In the genomic region with DNA sequence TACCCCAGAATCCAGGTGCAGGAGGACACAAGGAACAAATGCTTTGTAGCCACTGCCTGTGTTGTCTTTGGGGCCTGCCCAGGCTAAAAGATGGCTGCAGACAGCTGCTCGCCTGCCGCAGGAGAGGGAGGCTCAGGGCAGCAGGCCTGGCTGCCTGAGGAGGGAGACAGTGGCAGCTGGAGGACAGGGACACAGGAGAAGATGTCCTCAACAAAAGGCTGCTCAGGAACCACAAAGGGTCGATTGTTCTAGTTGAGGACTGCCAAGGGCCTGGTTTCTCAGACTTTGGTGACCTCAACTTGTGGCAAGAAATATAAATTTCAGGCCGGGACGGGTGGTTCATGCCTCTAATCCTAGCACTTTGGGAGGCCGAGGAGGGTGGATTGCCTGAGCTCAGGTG, we compare ENCODE assay signal across 29 cellular contexts. TPM values are rescaled to one million over a fixed set of nuclear protein-coding genes. Genes with fewer than 3 reads are reported as not detected.
DNase-seq lines count a peak whose midpoint lies in the region; ATAC-seq and TF ChIP-seq lines count a peak whose summit lies in the region.
"Had no signal": no experiment of that assay in that cellular context is flagged by ENCODE, and none has a peak within 500 bp of the region (broad histone marks: within the 10 kb centered on the region; RNA-seq: fewer than 3 reads in every experiment).

No MANE protein-coding gene starts in this region.

- no peak overlapping the region for H4K8ac ChIP-seq in mesendoderm (ENCODE audit: low read depth, low read length)

- H3K79me1 ChIP-seq in mesendoderm (ENCODE audit: low read length): no peaks in the 10 kb centered on the region

- H3K27me3 ChIP-seq in layer of hippocampus (ENCODE audit: control insufficient read depth, insufficient read depth, low read length) (no peaks in the 10 kb centered on the region), gastrocnemius medialis (no peaks in the 10 kb centered on the region), mesendoderm (ENCODE audit: insufficient read depth, low read length, poor library complexity) (no peaks in the 10 kb centered on the region)
- H3K27me3 ChIP-seq: upper lobe of left lung had no signal

- intact Hi-C loops in gastrocnemius medialis (cut with DNase I; ENCODE audit: low total_unique reads): loop anchor here (2.0 to 10.0 kb wide), 3 partner anchors 61 to 717 kb away; a partner anchor contains a TSS

- no peak overlapping the region for H3K4me2 ChIP-seq in mesendoderm (ENCODE audit: low read length)
- H3K4me2 ChIP-seq: A549 had no signal

- no peak overlapping the region for H3K4me3 ChIP-seq in gastrocnemius medialis
- no peak overlapping the region for H3K4me3 ChIP-seq in mesendoderm (ENCODE audit: low read length)
- H3K4me3 ChIP-seq: A549, upper lobe of left lung had no signal

- H3K4me1 ChIP-seq in gastrocnemius medialis: peaks cover 54 to 70% of the 10 kb centered on the region in 2 donors
- H3K4me1 ChIP-seq in mesendoderm (ENCODE audit: control insufficient read depth, low read depth, low read length): no peaks in the 10 kb centered on the region
- H3K4me1 ChIP-seq: A549, parathyroid adenoma had no signal

- no peak for ATAC-seq in gastrocnemius medialis
- no peak for ATAC-seq in esophagus mucosa
- no peak for ATAC-seq in GM21576 (IDR thresholded peaks at IDR 0.05; ENCODE audit: unreplicated experiment)
- no peak for ATAC-seq in HG03095 (IDR thresholded peaks at IDR 0.05; ENCODE audit: unreplicated experiment)
- ATAC-seq: A549, sciatic nerve had no signal

- no peak overlapping the region for H2BK5ac ChIP-seq in mesendoderm (ENCODE audit: low read length)

- no peak overlapping the region for H3K56ac ChIP-seq in mesendoderm (ENCODE audit: low read length)

- no peak overlapping the region for H3K9ac ChIP-seq in mesendoderm (ENCODE audit: low read length)
- H3K9ac ChIP-seq: parathyroid adenoma had no signal

- no peak overlapping the region for H3K4ac ChIP-seq in mesendoderm (ENCODE audit: low read depth, low read length)

- no peak overlapping the region for H2BK120ac ChIP-seq in mesendoderm (ENCODE audit: low read depth, low read length)

- no peak overlapping the region for H2BK15ac ChIP-seq in mesendoderm (replicated peaks; ENCODE audit: low read depth)

- H3K9me3 ChIP-seq in gastrocnemius medialis: no peaks in the 10 kb centered on the region
- H3K9me3 ChIP-seq: A549, upper lobe of left lung had no signal

- in situ Hi-C loops in gastrocnemius medialis (cut with MboI; ENCODE audit: low sequenced_read_pairs in 4 of 4): loop anchor here in 1 of 4 donors (10.0 kb wide), 1 partner anchor 47 kb away; a partner anchor contains a TSS

- H3K18ac ChIP-seq in mesendoderm (ENCODE audit: low read length): no peak overlapping the region

- DNase-seq in C1 segment of cervical spinal cord (lab: John Stamatoyannopoulos, UW): peak in 8 of 14 donors; percentile 12 to 47 (median 17)
- no peak for DNase-seq in gastrocnemius medialis
- no peak for DNase-seq in mesendoderm
- DNase-seq: activated CD4-positive, alpha-beta T cell treated with anti-CD3 and anti-CD28 coated beads, Interleukin-2, amount 10 ng/mL, durations not matched to agents 24 days and 14 days; activated naive CD4-positive, alpha-beta T cell treated with anti-CD3 and anti-CD28 coated beads, Interleukin-2, amount 10 ng/mL, durations not matched to agents 7 days and 5 days; activated T-cell treated with anti-CD3 and anti-CD28 coated beads, Interleukin-2, amount 50 U/mL, for 48 hours; amniotic stem cell; cortex of kidney; DMS79; H9; Kasumi-1; NCI-H1048; NCI-H187; NCI-H2171 treated with DMSO at 0.1 percent for 48 hours; NCI-H69; nephron progenitor cell; stimulated activated CD8-positive, alpha-beta memory T cell treated with anti-CD3 and anti-CD28 coated beads, Interleukin-4, amount 100 ng/mL, for 48 hours; upper lobe of left lung had no signal

- no peak for TF ChIP-seq CTCF in gastrocnemius medialis (IDR thresholded peaks at IDR 0.05 in 4 of 5, conservative IDR thresholded peaks at IDR 0.05 in 1 of 5)

- no peaks in the 10 kb centered on the region for H3K79me2 ChIP-seq in mesendoderm (ENCODE audit: control insufficient read depth, insufficient read depth, low read length)
- H3K79me2 ChIP-seq: parathyroid adenoma had no signal

- no peak overlapping the region for H4K5ac ChIP-seq in mesendoderm (ENCODE audit: low read length)

- no CpG with 5 or more reads among the region's 6 CpGs for WGBS in mesendoderm (ENCODE audit: extremely low coverage, insufficient coverage, low lambda C conversion rate)

- H3K23ac ChIP-seq in mesendoderm (ENCODE audit: low read length): no peak overlapping the region

- no peak overlapping the region for H2AK5ac ChIP-seq in mesendoderm (ENCODE audit: low read length)

- H3K27ac ChIP-seq in angular gyrus (ENCODE audit: low read depth, low read length) (peak overlapping the region; percentile 72), layer of hippocampus (ENCODE audit: low read depth, low read length) (peak overlapping the region; percentile 87), gastrocnemius medialis (peak overlapping the region; percentile 85 to 96 (median 88)), mesendoderm (ENCODE audit: low read depth, low read length) (no peak overlapping the region)
- H3K27ac ChIP-seq: A549, HL-60, parathyroid adenoma had no signal

- no peak for TF ChIP-seq POLR2A in gastrocnemius medialis (IDR thresholded peaks at IDR 0.05)

- H3K36me3 ChIP-seq in gastrocnemius medialis: peaks cover 0 to 28% of the 10 kb centered on the region in 2 donors
- no peaks in the 10 kb centered on the region for H3K36me3 ChIP-seq in mesendoderm (ENCODE audit: control insufficient read depth, insufficient read depth, low read length)

RNA-seq across cellular contexts. Expression of a gene that starts 7.6 kb away (rescaled TPM):
- total RNA-seq in gastrocnemius medialis: 100 to 1,000 TPM; 208 to 327 (median 285) TPM
- 40.3 TPM for total RNA-seq in esophagus mucosa
- polyA plus RNA-seq in mesendoderm (2013, experiment 1 of 2): 5.4 TPM
- 5.4 TPM for polyA plus RNA-seq in mesendoderm (2013, experiment 2 of 2)

RNA-seq across cellular contexts. Expression of a gene that starts 8.0 kb away (rescaled TPM):
- 10 to 100 TPM; 32.2 to 63.8 (median 53.6) TPM for total RNA-seq in gastrocnemius medialis
- total RNA-seq in esophagus mucosa: 21.4 TPM
- polyA plus RNA-seq in mesendoderm (2013, experiment 1 of 2): 32.5 TPM
- polyA plus RNA-seq in mesendoderm (2013, experiment 2 of 2): 33.1 TPM

RNA-seq across cellular contexts. Expression of a gene that starts 13.7 kb away (rescaled TPM):
- total RNA-seq in gastrocnemius medialis (1 to 10 TPM in 3 of 4 donors, under 1 TPM in 1; 0.95 to 3.3 (median 2.9) TPM), esophagus mucosa (7.6 TPM)
- polyA plus RNA-seq in mesendoderm (2013, experiment 1 of 2): 6.3 TPM
- 5.7 TPM for polyA plus RNA-seq in mesendoderm (2013, experiment 2 of 2)

RNA-seq across cellular contexts. Expression of a gene that starts 20.2 kb away (rescaled TPM):
- total RNA-seq in gastrocnemius medialis (under 1 TPM in 1 of 4 donors, not detected in 3; 0.46 TPM), esophagus mucosa (1.4 TPM)
- polyA plus RNA-seq in mesendoderm (2013, experiment 1 of 2): 0.17 TPM
- 0.17 TPM for polyA plus RNA-seq in mesendoderm (2013, experiment 2 of 2)
- total RNA-seq: bronchial epithelial cell, mesenteric fat pad had no signal

RNA-seq across cellular contexts. Expression of a gene that starts 38.8 kb away (rescaled TPM):
- total RNA-seq in gastrocnemius medialis (10 to 100 TPM; 12.1 to 30.0 (median 27.8) TPM), esophagus mucosa (24.1 TPM)
- 53.0 TPM for polyA plus RNA-seq in mesendoderm (2013, experiment 1 of 2)
- polyA plus RNA-seq in mesendoderm (2013, experiment 2 of 2): 44.1 TPM

Comparison
In these comparisons a context has a peak if more than half of its experiments do, and no peak if none do; other contexts are left out.
1. DNase-seq: peak in C1 segment of cervical spinal cord (8 of 14); none in gastrocnemius medialis (0 of 2) and mesendoderm (single experiment).